12 cellular contexts compared by ENCODE assay signal in the genomic region with DNA sequence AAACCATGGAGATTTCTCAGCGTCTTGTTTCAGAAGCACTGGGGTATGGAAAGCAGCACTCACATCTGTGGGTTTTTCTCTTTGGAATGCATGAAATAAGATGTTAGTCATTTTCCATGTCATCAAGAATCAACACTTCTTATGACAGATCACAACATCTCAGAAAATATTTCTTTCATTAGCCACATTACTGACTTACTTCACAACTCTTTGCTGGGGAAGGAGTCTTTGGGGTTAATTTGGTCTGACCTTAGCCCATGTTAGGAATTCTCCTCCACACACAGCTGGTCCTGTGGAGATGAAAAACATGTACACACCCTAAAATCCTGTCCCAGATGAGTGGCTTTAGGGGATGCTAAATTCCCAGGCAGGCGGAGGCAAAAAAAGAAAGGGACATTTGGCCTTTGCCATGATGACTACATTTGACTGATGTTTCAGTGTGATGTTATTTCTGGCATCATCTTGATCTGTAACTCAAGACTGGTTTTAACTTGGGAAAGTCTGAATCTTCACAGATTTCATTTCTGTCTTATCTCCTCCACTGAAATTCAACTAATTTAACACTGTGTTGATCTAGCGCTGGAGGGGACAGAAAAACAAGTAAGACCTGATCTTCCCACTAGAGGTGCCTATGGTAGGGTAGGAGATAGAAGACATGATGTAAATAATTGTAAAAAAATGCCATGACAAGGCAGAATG.
A peak's percentile ranks its signal among the peaks of the same experiment; 100 is the strongest.
DNase-seq lines count a peak whose midpoint lies in the region; ATAC-seq lines count a peak whose summit lies in the region.
"Had no signal": no experiment of that assay in that cellular context is flagged by ENCODE, and none has a peak within 500 bp of the region (broad histone marks: within the 10 kb centered on the region; RNA-seq: fewer than 3 reads in every experiment).

No MANE protein-coding gene starts in this region.

- H3K27ac Mint-ChIP-seq in activated naive CD8-positive, alpha-beta T cell treated with anti-CD3 and anti-CD28 coated beads, Interleukin-2, amount 50 U/mL, for 24 hours = no peak overlapping the region
- no peak overlapping the region for H3K27ac Mint-ChIP-seq in activated naive CD8-positive, alpha-beta T cell treated with anti-CD3 and anti-CD28 coated beads for 36 hours

- no peak for DNase-seq in activated naive CD8-positive, alpha-beta T cell treated with anti-CD3 and anti-CD28 coated beads, Interleukin-2, amount 50 U/mL, for 24 hours
- no peak for DNase-seq in activated naive CD8-positive, alpha-beta T cell treated with anti-CD3 and anti-CD28 coated beads for 36 hours
- peak; percentile 70 for DNase-seq in dedifferentiated amniotic fluid mesenchymal stem cell (ENCODE audit: extremely low spot score)
- peak; percentile 95 for DNase-seq in kidney glomerular epithelial cell (lab: John Stamatoyannopoulos, UW)
- no peak for DNase-seq in germinal center (ENCODE audit: low spot score)
- no peak for DNase-seq in NCI-H748 (lab: John Stamatoyannopoulos, UW; ENCODE audit: unreplicated experiment)
- no peak for DNase-seq in anterior cingulate cortex (lab: John Stamatoyannopoulos, UW)
- DNase-seq: 8988T, GDM1, NCI-H1048, pancreas had no signal

- peaks cover 14% of the 10 kb centered on the region for H3K9me3 Mint-ChIP-seq in activated naive CD8-positive, alpha-beta T cell treated with anti-CD3 and anti-CD28 coated beads, Interleukin-2, amount 50 U/mL, for 24 hours
- H3K9me3 Mint-ChIP-seq in activated naive CD8-positive, alpha-beta T cell treated with anti-CD3 and anti-CD28 coated beads for 36 hours = peaks cover 6% of the 10 kb centered on the region

- ATAC-seq in activated naive CD8-positive, alpha-beta T cell treated with anti-CD3 and anti-CD28 coated beads, Interleukin-2, amount 50 U/mL, for 24 hours = peak; percentile 28
- no peak for ATAC-seq in GM18861 (IDR thresholded peaks at IDR 0.05; ENCODE audit: unreplicated experiment)
- ATAC-seq: pancreas had no signal

- peaks cover 3% of the 10 kb centered on the region for H3K27me3 Mint-ChIP-seq in activated naive CD8-positive, alpha-beta T cell treated with anti-CD3 and anti-CD28 coated beads, Interleukin-2, amount 50 U/mL, for 24 hours
- peaks cover 4% of the 10 kb centered on the region for H3K27me3 Mint-ChIP-seq in activated naive CD8-positive, alpha-beta T cell treated with anti-CD3 and anti-CD28 coated beads for 36 hours

- H3K4me1 Mint-ChIP-seq in activated naive CD8-positive, alpha-beta T cell treated with anti-CD3 and anti-CD28 coated beads, Interleukin-2, amount 50 U/mL, for 24 hours = peaks cover 9% of the 10 kb centered on the region
- no peaks in the 10 kb centered on the region for H3K4me1 Mint-ChIP-seq in activated naive CD8-positive, alpha-beta T cell treated with anti-CD3 and anti-CD28 coated beads for 36 hours

- no peak overlapping the region for H3K4me3 Mint-ChIP-seq in activated naive CD8-positive, alpha-beta T cell treated with anti-CD3 and anti-CD28 coated beads, Interleukin-2, amount 50 U/mL, for 24 hours
- no peak overlapping the region for H3K4me3 Mint-ChIP-seq in activated naive CD8-positive, alpha-beta T cell treated with anti-CD3 and anti-CD28 coated beads for 36 hours

- peaks cover 4% of the 10 kb centered on the region for H3K36me3 Mint-ChIP-seq in activated naive CD8-positive, alpha-beta T cell treated with anti-CD3 and anti-CD28 coated beads, Interleukin-2, amount 50 U/mL, for 24 hours (ENCODE audit: low read depth)
- no peaks in the 10 kb centered on the region for H3K36me3 Mint-ChIP-seq in activated naive CD8-positive, alpha-beta T cell treated with anti-CD3 and anti-CD28 coated beads for 36 hours

Comparison
In these comparisons a context has a peak if more than half of its experiments do, and no peak if none do; other contexts are left out.
1. DNase-seq: peak in dedifferentiated amniotic fluid mesenchymal stem cell (single experiment) and kidney glomerular epithelial cell (single experiment); none in activated naive CD8-positive, alpha-beta T cell treated with anti-CD3 and anti-CD28 coated beads, Interleukin-2, amount 50 U/mL, for 24 hours (single experiment), activated naive CD8-positive, alpha-beta T cell treated with anti-CD3 and anti-CD28 coated beads for 36 hours (single experiment), germinal center (single experiment), NCI-H748 (single experiment) and anterior cingulate cortex (0 of 58).